In the genomic region with DNA sequence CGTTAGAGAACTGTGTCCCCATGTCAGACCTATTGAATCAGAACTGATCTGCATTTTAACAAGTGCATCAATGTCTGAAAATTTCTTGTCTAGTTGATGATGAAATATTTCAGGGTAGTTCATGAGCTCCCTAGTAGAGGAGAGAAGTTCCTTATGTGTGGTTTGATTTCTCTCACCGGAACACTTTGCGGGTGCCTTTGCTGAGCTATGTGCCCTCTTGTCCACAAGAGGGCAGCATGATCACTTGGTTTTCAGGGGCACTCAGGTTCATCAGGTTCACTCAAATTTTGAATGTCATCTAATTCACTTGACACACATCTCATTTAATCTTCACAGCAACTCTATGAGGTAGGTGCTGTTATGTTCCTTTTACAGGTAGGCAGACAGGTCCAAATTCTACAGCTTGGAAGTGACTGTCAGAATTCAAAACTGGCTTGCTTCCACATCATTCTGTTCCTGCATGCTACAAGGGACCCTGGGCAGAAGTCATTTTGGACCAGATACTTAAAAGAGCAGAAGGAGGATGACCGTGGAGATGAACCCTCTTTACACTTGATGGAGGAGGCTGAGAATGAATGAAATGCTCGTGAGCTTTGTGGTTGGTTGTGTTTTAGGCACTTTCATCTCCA, we compare ENCODE assay signal across 8 cellular contexts. TPM values are rescaled to one million over a fixed set of nuclear protein-coding genes. Genes with fewer than 3 reads are reported as not detected.
A peak's percentile ranks its signal among the peaks of the same experiment; 100 is the strongest.
DNase-seq lines count a peak whose midpoint lies in the region; ATAC-seq, FAIRE-seq and TF ChIP-seq lines count a peak whose summit lies in the region.

No MANE protein-coding gene starts in this region.

- TF ChIP-seq POLR2A in Peyer's patch (IDR thresholded peaks at IDR 0.05), result no peak

- H3K36me3 Mint-ChIP-seq in activated T-helper 17 cell treated with anti-CD3 and anti-CD28 coated beads, Interleukin-2, amount 50 U/mL, for 72 hours (ENCODE audit: low read depth), result peaks cover 39% of the 10 kb centered on the region

- no peaks in the 10 kb centered on the region for H3K9me3 Mint-ChIP-seq in activated T-helper 17 cell treated with anti-CD3 and anti-CD28 coated beads, Interleukin-2, amount 50 U/mL, for 72 hours

- peak; percentile 71 for ATAC-seq in activated T-helper 17 cell treated with anti-CD3 and anti-CD28 coated beads, Interleukin-2, amount 50 U/mL, for 72 hours (replicated peaks)
- ATAC-seq in pancreas, result peak; percentile 67 to 91 (median 86)
- ATAC-seq in GM21723 (IDR thresholded peaks at IDR 0.05; ENCODE audit: unreplicated experiment), result no peak
- no peak for ATAC-seq in HG02610 (IDR thresholded peaks at IDR 0.05; ENCODE audit: unreplicated experiment)

- H3K4me3 ChIP-seq in Peyer's patch (no peak overlapping the region), pancreas (no peak overlapping the region)

- 41 to 45% methylated on average over 5 of the region's 5 CpGs for WGBS in pancreas, 2 donors

- peak; percentile 23 for DNase-seq in DMS114 treated with DMSO at 0.1 percent for 48 hours (lab: John Stamatoyannopoulos, UW; ENCODE audit: unreplicated experiment)
- DNase-seq in HuH-7 (ENCODE audit: low spot score), result peak; percentile 31
- peak in 2 of 3 donors; percentile 25 to 78 for DNase-seq in Peyer's patch
- DNase-seq in frontal cortex (ENCODE audit: low spot score in 2 of 2), result peak; percentile 35 to 74
- DNase-seq in pancreas, result peak in 5 of 6 donors; percentile 24 to 67 (median 37)

- intact Hi-C loops in pancreas (cut with DNase I), result loop anchor here in 1 of 3 donors (5.0 to 10.0 kb wide), 3 partner anchors 69 to 319 kb away; no protein-coding TSS in a partner anchor

- peak overlapping the region; percentile 10 for H3K27ac Mint-ChIP-seq in activated T-helper 17 cell treated with anti-CD3 and anti-CD28 coated beads, Interleukin-2, amount 50 U/mL, for 72 hours

- H3K4me1 ChIP-seq in Peyer's patch (no peaks in the 10 kb centered on the region), pancreas (no peaks in the 10 kb centered on the region)

- TF ChIP-seq CTCF in Peyer's patch (IDR thresholded peaks at IDR 0.05) (peak; percentile 72 to 88 (median 85)), pancreas (IDR thresholded peaks at IDR 0.05) (peak; percentile 79 to 88 (median 86))

- H3K9me3 ChIP-seq in Peyer's patch (no peaks in the 10 kb centered on the region), pancreas (no peaks in the 10 kb centered on the region)

- no peak overlapping the region for H3K4me3 Mint-ChIP-seq in activated T-helper 17 cell treated with anti-CD3 and anti-CD28 coated beads, Interleukin-2, amount 50 U/mL, for 72 hours

- FAIRE-seq in frontal cortex (lab: Jason Lieb, UNC) (no peak), pancreas (lab: Jason Lieb, UNC) (peak; percentile 45)

- H3K4me1 Mint-ChIP-seq in activated T-helper 17 cell treated with anti-CD3 and anti-CD28 coated beads, Interleukin-2, amount 50 U/mL, for 72 hours, result peaks cover 3% of the 10 kb centered on the region

- H3K36me3 ChIP-seq in Peyer's patch (peaks cover 0 to 27% (median 0%) of the 10 kb centered on the region in 3 donors), pancreas (peaks cover 0 to 8% (median 3%) of the 10 kb centered on the region in 3 donors)

- no peaks in the 10 kb centered on the region for H3K27me3 Mint-ChIP-seq in activated T-helper 17 cell treated with anti-CD3 and anti-CD28 coated beads, Interleukin-2, amount 50 U/mL, for 72 hours

- no peak overlapping the region for H3K27ac ChIP-seq in Peyer's patch
- H3K27ac ChIP-seq in pancreas, result no peak overlapping the region

- H3K27me3 ChIP-seq in Peyer's patch (no peaks in the 10 kb centered on the region), pancreas (no peaks in the 10 kb centered on the region)

RNA-seq across cellular contexts. Expression of gene P4HA3, which starts 55.6 kb away (rescaled TPM):
- not detected for total RNA-seq in Peyer's patch
- total RNA-seq in activated T-helper 17 cell treated with anti-CD3 and anti-CD28 coated beads, Interleukin-2, amount 50 U/mL, for 72 hours, result not detected
- 0.41 TPM for total RNA-seq in frontal cortex
- total RNA-seq in pancreas, result under 1 TPM in 3 of 6 donors, not detected in 3; 0.20 to 0.94 (median 0.92) TPM
- under 1 TPM; 0.19 to 0.38 TPM for polyA plus RNA-seq in pancreas

Comparison
In these comparisons a context has a peak if more than half of its experiments do, and no peak if none do; other contexts are left out.
1. ATAC-seq: peak in activated T-helper 17 cell treated with anti-CD3 and anti-CD28 coated beads, Interleukin-2, amount 50 U/mL, for 72 hours (single experiment) and pancreas (4 of 4); none in GM21723 (single experiment) and HG02610 (single experiment).
2. Peak in every context shown above with its lines, with median percentiles within 50 percentile points of each other: DNase-seq.